ENCODE assay signal across 22 cellular contexts in genomic region chr5:68459093-68459492, GRCh38.
DNase-seq lines count a peak whose midpoint lies in the region; ATAC-seq and TF ChIP-seq lines count a peak whose summit lies in the region.
"Had no signal": no experiment of that assay in that cellular context is flagged by ENCODE, and none has a peak within 500 bp of the region (broad histone marks: within the 10 kb centered on the region; RNA-seq: fewer than 3 reads in every experiment).

No MANE protein-coding gene starts in this region.

- ATAC-seq in activated T-cell treated with anti-CD3 and anti-CD28 coated beads, Interleukin-2, amount 50 U/mL, for 72 hours (replicated peaks in 1 of 2) = no peak

- H3K4me3 Mint-ChIP-seq in activated T-cell treated with anti-CD3 and anti-CD28 coated beads, Interleukin-2, amount 50 U/mL, for 72 hours = no peak overlapping the region
- H3K4me3 Mint-ChIP-seq: activated CD4-positive, alpha-beta T cell treated with anti-CD3 and anti-CD28 coated beads, Interleukin-2, amount 10 ng/mL, durations not matched to agents 24 days and 14 days; dendritic cell treated with granulocyte-macrophage colony-stimulating factor and Interleukin-4, amounts not matched to agents 40 ng/mL and 50 ng/mL, for 4 days; memory B cell; naive thymus-derived CD4-positive, alpha-beta T cell; T-cell had no signal

- no peaks in the 10 kb centered on the region for H3K36me3 Mint-ChIP-seq in activated T-cell treated with anti-CD3 and anti-CD28 coated beads, Interleukin-2, amount 50 U/mL, for 72 hours (ENCODE audit: insufficient read depth in 2 of 2)
- H3K36me3 Mint-ChIP-seq: memory B cell; naive thymus-derived CD4-positive, alpha-beta T cell; T-cell had no signal

- peaks cover 0 to 7% (median 0%) of the 10 kb centered on the region in 4 donors for H3K4me1 ChIP-seq in liver (ENCODE audit: control insufficient read depth in 4 of 4, insufficient read depth in 4 of 4, low read length in 3 of 4)

- TF ChIP-seq CTCF in liver (IDR thresholded peaks at IDR 0.05; ENCODE audit: low read depth, low read length, missing input control) = no peak

- H3K4me1 Mint-ChIP-seq in activated T-cell treated with anti-CD3 and anti-CD28 coated beads, Interleukin-2, amount 50 U/mL, for 72 hours (ENCODE audit: low read depth) = peaks cover 14% of the 10 kb centered on the region
- H3K4me1 Mint-ChIP-seq: memory B cell had no signal

- H3K9ac ChIP-seq in liver (ENCODE audit: low read depth in 1 of 2, low read length in 2 of 2) = no peak overlapping the region

- DNase-seq in DMS53 (lab: John Stamatoyannopoulos, UW) = peak; percentile 90
- peak; percentile 61 for DNase-seq in NCI-H1092 treated with DMSO at 0.1 percent for 48 hours (lab: John Stamatoyannopoulos, UW)
- peak; percentile 4 for DNase-seq in NCI-H526 treated with DMSO at 0.1 percent for 48 hours (lab: John Stamatoyannopoulos, UW)
- DNase-seq in SIG-M5 (lab: John Stamatoyannopoulos, UW) = no peak
- no peak for DNase-seq in glomerular visceral epithelial cell (ENCODE audit: extremely low spot score)
- no peak for DNase-seq in effector CD4-positive, alpha-beta T cell
- DNase-seq in activated T-cell treated with anti-CD3 and anti-CD28 coated beads, Interleukin-2, amount 50 U/mL, for 72 hours = no peak
- DNase-seq: activated CD8-positive, alpha-beta memory T cell treated with anti-CD3 and anti-CD28 coated beads, Interleukin-2, amount 50 U/mL, for 4 hours; activated gamma-delta T cell; adrenal gland; COR-L47; NCI-H2081 treated with DMSO at 0.1 percent for 48 hours; ovary; stimulated activated naive CD4-positive, alpha-beta T cell treated with Interleukin-2 at 50 U/mL for 16 hours had no signal

- H3K4me3 ChIP-seq in liver (ENCODE audit: low read depth in 1 of 3, low read length in 3 of 3) = no peak overlapping the region
- H3K4me3 ChIP-seq: adrenal gland, HAP-1, ovary, tibial nerve had no signal

- no peak overlapping the region for H3K27ac ChIP-seq in liver (ENCODE audit: low read depth in 1 of 2, low read length in 2 of 2)
- H3K27ac ChIP-seq: adrenal gland, ovary had no signal

- WGBS in liver = 48% methylated on average over 3 of the region's 3 CpGs

- H3K9me3 ChIP-seq in liver (ENCODE audit: control insufficient read depth in 4 of 4, low read length in 3 of 4) = no peaks in the 10 kb centered on the region
- H3K9me3 ChIP-seq: adrenal gland, HAP-1, ovary had no signal

- H3K36me3 ChIP-seq in liver (ENCODE audit: control insufficient read depth in 4 of 4, insufficient read depth in 3 of 4, low read depth in 1 of 4, low read length in 3 of 4) = no peaks in the 10 kb centered on the region
- H3K36me3 ChIP-seq: adrenal gland, HAP-1, ovary, tibial nerve had no signal

- no peak for TF ChIP-seq RAD21 in liver (IDR thresholded peaks at IDR 0.05)

- no peak overlapping the region for H3K27ac Mint-ChIP-seq in activated T-cell treated with anti-CD3 and anti-CD28 coated beads, Interleukin-2, amount 50 U/mL, for 72 hours
- H3K27ac Mint-ChIP-seq: activated CD4-positive, alpha-beta T cell treated with anti-CD3 and anti-CD28 coated beads, Interleukin-2, amount 10 ng/mL, durations not matched to agents 24 days and 14 days; dendritic cell treated with granulocyte-macrophage colony-stimulating factor and Interleukin-4, amounts not matched to agents 40 ng/mL and 50 ng/mL, for 4 days; memory B cell had no signal

- no peaks in the 10 kb centered on the region for H3K27me3 ChIP-seq in liver (ENCODE audit: control insufficient read depth in 4 of 4, insufficient read depth in 4 of 4, low read length in 3 of 4)
- H3K27me3 ChIP-seq: adrenal gland, ovary, tibial nerve had no signal

- peaks cover 11% of the 10 kb centered on the region for H3K27me3 Mint-ChIP-seq in activated T-cell treated with anti-CD3 and anti-CD28 coated beads, Interleukin-2, amount 50 U/mL, for 72 hours (ENCODE audit: low read depth)
- H3K27me3 Mint-ChIP-seq: dendritic cell treated with granulocyte-macrophage colony-stimulating factor and Interleukin-4, amounts not matched to agents 40 ng/mL and 50 ng/mL, for 4 days; memory B cell; T-cell had no signal

- H3K9me3 Mint-ChIP-seq in activated T-cell treated with anti-CD3 and anti-CD28 coated beads, Interleukin-2, amount 50 U/mL, for 72 hours = no peaks in the 10 kb centered on the region
- H3K9me3 Mint-ChIP-seq: dendritic cell treated with granulocyte-macrophage colony-stimulating factor and Interleukin-4, amounts not matched to agents 40 ng/mL and 50 ng/mL, for 4 days; memory B cell; T-cell had no signal

TF ChIP-seq in liver, 16 proteins besides CTCF, POLR2A, EP300 and RAD21:
- TF ChIP-seq ATF3 (IDR thresholded peaks at IDR 0.05) (no peak), HNF4A (conservative IDR thresholded peaks at IDR 0.05) (peak in 1 of 2 donors; percentile 9), YY1 (IDR thresholded peaks at IDR 0.05) (peak; percentile 0)

Comparison
In these comparisons a context has a peak if more than half of its experiments do, and no peak if none do; other contexts are left out.
1. DNase-seq: peak in DMS53 (single experiment), NCI-H1092 treated with DMSO at 0.1 percent for 48 hours (single experiment) and NCI-H526 treated with DMSO at 0.1 percent for 48 hours (single experiment); none in SIG-M5 (single experiment), glomerular visceral epithelial cell (single experiment), effector CD4-positive, alpha-beta T cell (single experiment) and activated T-cell treated with anti-CD3 and anti-CD28 coated beads, Interleukin-2, amount 50 U/mL, for 72 hours (0 of 2).